ENCODE assay signal across 18 cellular contexts in the genomic region with DNA sequence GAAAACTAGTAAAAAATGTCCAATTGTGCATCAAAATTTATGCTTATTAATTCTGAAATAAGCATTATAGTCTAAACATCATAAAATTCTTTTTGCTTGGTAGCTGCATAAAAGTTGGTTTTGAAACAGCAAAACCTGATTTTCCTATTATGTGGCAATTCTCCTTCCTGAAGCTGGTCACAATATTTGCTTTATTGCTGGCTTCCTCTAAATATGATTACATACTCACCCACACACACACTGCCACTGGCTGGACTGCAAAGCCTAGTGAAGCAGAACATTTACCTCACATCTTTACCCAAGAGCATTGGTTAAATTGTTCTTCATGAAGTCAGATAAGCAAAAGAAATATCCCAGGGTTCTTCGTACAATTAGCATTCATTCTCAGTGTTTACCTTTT.
DNase-seq lines count a peak whose midpoint lies in the region; ATAC-seq and TF ChIP-seq lines count a peak whose summit lies in the region.
"Had no signal": no experiment of that assay in that cellular context is flagged by ENCODE, and none has a peak within 500 bp of the region (broad histone marks: within the 10 kb centered on the region; RNA-seq: fewer than 3 reads in every experiment).

No MANE protein-coding gene starts in this region.

- H3K4me3 ChIP-seq in HEK293 (ENCODE audit: low read depth, low read length) (no peak overlapping the region), body of pancreas (no peak overlapping the region)
- H3K4me3 ChIP-seq: lung, neural progenitor cell had no signal

- H3K36me3 ChIP-seq in HEK293 (ENCODE audit: control insufficient read depth in 2 of 2, insufficient read depth in 1 of 2, low read length in 2 of 2) (no peaks in the 10 kb centered on the region), body of pancreas (replicated peaks in 1 of 2; ENCODE audit: insufficient read depth in 1 of 2, low read depth in 2 of 2) (peaks cover 4 to 8% of the 10 kb centered on the region in 2 donors)
- H3K36me3 ChIP-seq: neural progenitor cell had no signal

- H3K9me3 ChIP-seq in HEK293 (ENCODE audit: control insufficient read depth, insufficient read depth, low read depth, low read length) (no peaks in the 10 kb centered on the region), body of pancreas (no peaks in the 10 kb centered on the region)

- no peaks in the 10 kb centered on the region for H3K9me3 Mint-ChIP-seq in naive B cell
- H3K9me3 Mint-ChIP-seq: CD4-positive, alpha-beta memory T cell; neural progenitor cell; T-cell had no signal

- no peak overlapping the region for H3K4me3 Mint-ChIP-seq in naive B cell
- H3K4me3 Mint-ChIP-seq: activated naive CD8-positive, alpha-beta T cell; CD4-positive, alpha-beta memory T cell; neural progenitor cell; T-cell had no signal

- ATAC-seq in body of pancreas (peak; percentile 55), naive B cell (ENCODE audit: low read depth in 2 of 2) (peak; percentile 67 to 73), GM18498 (IDR thresholded peaks at IDR 0.05; ENCODE audit: unreplicated experiment) (no peak), GM19463 (IDR thresholded peaks at IDR 0.05; ENCODE audit: unreplicated experiment) (no peak)
- ATAC-seq: stimulated activated naive CD8-positive, alpha-beta T cell treated with anti-CD3 and anti-CD28 coated beads, Interleukin-15, Interleukin-2, amounts not matched to agents 100 U/mL and 50 U/mL, for 24 hours had no signal

- no peak for TF ChIP-seq POLR2A in body of pancreas (IDR thresholded peaks at IDR 0.05)

- H3K4me1 ChIP-seq in HEK293 (ENCODE audit: control insufficient read depth, insufficient read depth, low read length) = no peaks in the 10 kb centered on the region; the same call in 1 of the 2 replicates
- H3K4me1 ChIP-seq in body of pancreas = peaks cover 47% of the 10 kb centered on the region

- H3K27me3 Mint-ChIP-seq in naive B cell = peaks cover 0 to 4% (median 0%) of the 10 kb centered on the region in 3 donors
- H3K27me3 Mint-ChIP-seq: activated naive CD8-positive, alpha-beta T cell; CD4-positive, alpha-beta memory T cell; T-cell had no signal

- DNase-seq in NCI-H526 treated with DMSO at 0.1 percent for 48 hours (lab: John Stamatoyannopoulos, UW) (peak; percentile 18), body of pancreas (peak in 3 of 4 donors; percentile 39 to 66 (median 50)), naive B cell (no peak)
- no peak for DNase-seq in stimulated activated CD4-positive, alpha-beta T cell treated with anti-CD3 and anti-CD28 coated beads, Interleukin-4, amount 100 ng/mL, for 4 hours
- DNase-seq: activated CD4-positive, CD25-positive, alpha-beta regulatory T cell treated with anti-CD3 and anti-CD28 coated beads, Interleukin-2, amount 50 U/mL, for 72 hours; CD4-positive, alpha-beta memory T cell; H7; hippocampal formation; NCI-H2081 treated with DMSO at 0.1 percent for 48 hours; OCI-M1; stimulated activated naive CD8-positive, alpha-beta T cell treated with anti-CD3 and anti-CD28 coated beads, Interleukin-15, Interleukin-2, amounts not matched to agents 100 U/mL and 50 U/mL, for 24 hours; T-cell had no signal

- H3K4me1 Mint-ChIP-seq in naive B cell = peaks cover 17 to 23% (median 18%) of the 10 kb centered on the region in 3 donors

- H3K27me3 ChIP-seq in body of pancreas = no peaks in the 10 kb centered on the region
- H3K27me3 ChIP-seq: neural progenitor cell had no signal

- TF ChIP-seq CTCF in HEK293 (tag by site-specific recombination; IDR thresholded peaks at IDR 0.05) = no peak
- TF ChIP-seq CTCF in body of pancreas (IDR thresholded peaks at IDR 0.05) = peak in 1 of 7 experiments; percentile 7

- intact Hi-C loops in body of pancreas (cut with DNase I) = no loop called here

- no peaks in the 10 kb centered on the region for H3K36me3 Mint-ChIP-seq in naive B cell
- H3K36me3 Mint-ChIP-seq: activated naive CD8-positive, alpha-beta T cell; CD4-positive, alpha-beta memory T cell; neural progenitor cell; T-cell had no signal

- POLR2A ChIA-PET in HEK293 (lab: Yijun Ruan, JAX) = no interaction called here

- no peak overlapping the region for H3K27ac ChIP-seq in HEK293 (ENCODE audit: extremely low read depth, low read depth, low read length)
- peak overlapping the region in 3 of 4 donors; percentile 45 to 59 (median 59) for H3K27ac ChIP-seq in body of pancreas
- H3K27ac ChIP-seq: neural progenitor cell had no signal

- CTCF ChIA-PET in HEK293 (lab: Yijun Ruan, JAX) = no interaction called here

- 15 to 21% methylated on average over 1 of the region's 1 CpG for WGBS in body of pancreas, 2 donors

- H3K27ac Mint-ChIP-seq in naive B cell = peak overlapping the region in 1 of 6 donors; percentile 89
- H3K27ac Mint-ChIP-seq: activated naive CD8-positive, alpha-beta T cell; neural progenitor cell had no signal

TF ChIP-seq in HEK293, 187 proteins besides CTCF, POLR2A, EP300 and RAD21:
- no peak for TF ChIP-seq ZNF302 (tag by site-specific recombination; IDR thresholded peaks at IDR 0.05; ENCODE audit: low read depth)
- TF ChIP-seq ZNF654 (tag by site-specific recombination; IDR thresholded peaks at IDR 0.05; ENCODE audit: low read depth) = no peak
- TF ChIP-seq, protein P1, sequence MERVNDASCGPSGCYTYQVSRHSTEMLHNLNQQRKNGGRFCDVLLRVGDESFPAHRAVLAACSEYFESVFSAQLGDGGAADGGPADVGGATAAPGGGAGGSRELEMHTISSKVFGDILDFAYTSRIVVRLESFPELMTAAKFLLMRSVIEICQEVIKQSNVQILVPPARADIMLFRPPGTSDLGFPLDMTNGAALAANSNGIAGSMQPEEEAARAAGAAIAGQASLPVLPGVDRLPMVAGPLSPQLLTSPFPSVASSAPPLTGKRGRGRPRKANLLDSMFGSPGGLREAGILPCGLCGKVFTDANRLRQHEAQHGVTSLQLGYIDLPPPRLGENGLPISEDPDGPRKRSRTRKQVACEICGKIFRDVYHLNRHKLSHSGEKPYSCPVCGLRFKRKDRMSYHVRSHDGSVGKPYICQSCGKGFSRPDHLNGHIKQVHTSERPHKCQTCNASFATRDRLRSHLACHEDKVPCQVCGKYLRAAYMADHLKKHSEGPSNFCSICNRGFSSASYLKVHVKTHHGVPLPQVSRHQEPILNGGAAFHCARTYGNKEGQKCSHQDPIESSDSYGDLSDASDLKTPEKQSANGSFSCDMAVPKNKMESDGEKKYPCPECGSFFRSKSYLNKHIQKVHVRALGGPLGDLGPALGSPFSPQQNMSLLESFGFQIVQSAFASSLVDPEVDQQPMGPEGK (tag by site-specific recombination; IDR thresholded peaks at IDR 0.05) = no peak
- TF ChIP-seq, protein P2, sequence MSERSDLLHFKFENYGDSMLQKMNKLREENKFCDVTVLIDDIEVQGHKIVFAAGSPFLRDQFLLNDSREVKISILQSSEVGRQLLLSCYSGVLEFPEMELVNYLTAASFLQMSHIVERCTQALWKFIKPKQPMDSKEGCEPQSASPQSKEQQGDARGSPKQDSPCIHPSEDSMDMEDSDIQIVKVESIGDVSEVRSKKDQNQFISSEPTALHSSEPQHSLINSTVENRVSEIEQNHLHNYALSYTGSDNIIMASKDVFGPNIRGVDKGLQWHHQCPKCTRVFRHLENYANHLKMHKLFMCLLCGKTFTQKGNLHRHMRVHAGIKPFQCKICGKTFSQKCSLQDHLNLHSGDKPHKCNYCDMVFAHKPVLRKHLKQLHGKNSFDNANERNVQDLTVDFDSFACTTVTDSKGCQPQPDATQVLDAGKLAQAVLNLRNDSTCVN (tag by site-specific recombination; optimal IDR thresholded peaks at IDR 0.05) = no peak
- 0 out of 2 replicates have a peak, but pooled peaks have one; percentile 37 for TF ChIP-seq OSR2 (tag by site-specific recombination; IDR thresholded peaks at IDR 0.05)
- peak; percentile 31; the same call in 1 of the 2 replicates for TF ChIP-seq PRDM6 (tag by site-specific recombination; IDR thresholded peaks at IDR 0.05)
- TF ChIP-seq KLF10 (tag by site-specific recombination; IDR thresholded peaks at IDR 0.05) = no peak
- TF ChIP-seq ZFHX2 (tag by site-specific recombination; conservative IDR thresholded peaks at IDR 0.05) = peak; percentile 26; the same call in 1 of the 2 replicates
- TF ChIP-seq ZNF223 (tag by site-specific recombination; IDR thresholded peaks at IDR 0.05) = no peak
- TF ChIP-seq ZNF785 (tag by site-specific recombination; IDR thresholded peaks at IDR 0.05) = no peak

Comparison
In these comparisons a context has a peak if more than half of its experiments do, and no peak if none do; other contexts are left out.
1. DNase-seq: peak in NCI-H526 treated with DMSO at 0.1 percent for 48 hours (single experiment) and body of pancreas (3 of 4); none in naive B cell (single experiment) and stimulated activated CD4-positive, alpha-beta T cell treated with anti-CD3 and anti-CD28 coated beads, Interleukin-4, amount 100 ng/mL, for 4 hours (0 of 2).
2. ATAC-seq: peak in body of pancreas (single experiment) and naive B cell (2 of 2); none in GM18498 (single experiment) and GM19463 (single experiment).